In the genomic region with DNA sequence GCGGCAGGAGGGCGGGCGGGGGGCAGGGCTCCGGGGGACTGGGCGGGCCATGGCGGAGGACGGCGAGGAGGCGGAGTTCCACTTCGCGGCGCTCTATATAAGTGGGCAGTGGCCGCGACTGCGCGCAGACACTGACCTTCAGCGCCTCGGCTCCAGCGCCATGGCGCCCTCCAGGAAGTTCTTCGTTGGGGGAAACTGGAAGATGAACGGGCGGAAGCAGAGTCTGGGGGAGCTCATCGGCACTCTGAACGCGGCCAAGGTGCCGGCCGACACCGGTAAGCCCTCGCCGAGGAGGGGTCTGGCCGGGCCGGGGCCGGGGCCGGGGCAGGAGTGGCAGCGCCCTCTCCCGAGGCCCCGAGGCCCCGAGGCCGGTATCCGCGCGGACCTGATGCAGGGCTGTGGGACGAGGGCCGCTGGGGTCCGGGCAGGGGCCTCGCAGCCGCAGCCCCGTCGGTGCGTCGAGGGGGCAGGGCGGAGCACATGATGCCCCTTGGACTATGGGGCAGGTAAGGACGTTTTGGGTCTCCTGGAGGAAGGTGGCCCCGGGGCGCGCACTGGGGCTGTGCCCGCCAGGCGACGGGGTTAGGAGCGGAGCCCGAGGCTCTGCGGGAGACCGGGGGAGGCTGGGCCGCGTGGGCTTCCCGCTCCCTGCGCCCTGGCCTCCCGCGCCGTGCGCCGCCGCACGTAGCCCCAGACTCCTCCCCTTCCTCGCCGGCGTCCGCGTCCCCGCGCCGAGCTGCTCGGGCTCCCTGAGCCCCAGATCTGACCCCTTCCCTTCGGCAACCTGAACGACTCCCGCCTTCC, we compare ENCODE assay signal across 8 cellular contexts. TPM values are rescaled to one million over a fixed set of nuclear protein-coding genes. Genes with fewer than 3 reads are reported as not detected.
DNase-seq lines count a peak whose midpoint lies in the region; ATAC-seq, FAIRE-seq and TF ChIP-seq lines count a peak whose summit lies in the region.

A gene (plus strand): TSS at position 125 of the 804 bp plus-strand sequence. CDS start 36 bp downstream, at position 161.

- TF ChIP-seq CTCF in D721Med (IDR thresholded peaks at IDR 0.05; ENCODE audit: insufficient read depth, missing control alignments) (no peak), RWPE1 (conservative IDR thresholded peaks at IDR 0.05; ENCODE audit: low read depth) (no peak), foreskin fibroblast (IDR thresholded peaks at IDR 0.05; ENCODE audit: low read depth, low read length) (no peak), neural crest cell (conservative IDR thresholded peaks at IDR 0.05) (no peak)

- CTCF ChIA-PET in RWPE1 (lab: Yijun Ruan, JAX) = interaction anchor here (0.6 kb wide), 1 partner anchor 75 kb away, joined by 3 read pairs; no protein-coding TSS in a partner anchor

- no peak for FAIRE-seq in D721Med (lab: Jason Lieb, UNC)

- POLR2A ChIA-PET in RWPE1 (lab: Yijun Ruan, JAX; ENCODE audit: low non-redundant PET) = interaction anchor here (2.3 kb wide), 1 partner anchor 15 kb away, joined by 13 read pairs; a partner anchor contains a TSS

- H3K4me3 Mint-ChIP-seq in IgD-negative memory B cell (peak within 1 kb of the TSS; percentile 93 to 98 (median 96)), neural crest cell (peak within 1 kb of the TSS; percentile 97)

- peak; percentile 55 for ATAC-seq in GM21423 (IDR thresholded peaks at IDR 0.05; ENCODE audit: unreplicated experiment)

- H3K27ac Mint-ChIP-seq in IgD-negative memory B cell (peak within 1 kb of the TSS; percentile 84 to 98 (median 90)), neural crest cell (ENCODE audit: unreplicated experiment) (peak within 1 kb of the TSS; percentile 96)

- H3K27ac ChIP-seq in RWPE1 = peak within 1 kb of the TSS; percentile 84

- peak within 1 kb of the TSS; percentile 69 to 88 for H3K4me3 ChIP-seq in foreskin fibroblast (ENCODE audit: low read depth in 1 of 2, low read length in 2 of 2)

- H3K9me3 Mint-ChIP-seq in IgD-negative memory B cell (no peaks in the 10 kb centered on the region), neural crest cell (no peaks in the 10 kb centered on the region)

- H3K36me3 Mint-ChIP-seq in IgD-negative memory B cell = peaks cover 1% of the 10 kb centered on the region
- peaks cover 34% of the 10 kb centered on the region for H3K36me3 Mint-ChIP-seq in neural crest cell (ENCODE audit: low read depth)

- H3K27me3 Mint-ChIP-seq in IgD-negative memory B cell (no peaks in the 10 kb centered on the region), neural crest cell (ENCODE audit: low read depth) (peaks cover 15% of the 10 kb centered on the region)

- DNase-seq in D721Med (ENCODE audit: insufficient read length, low spot score) (peak; percentile 91), RWPE1 (ENCODE audit: low spot score) (peak; percentile 84), foreskin fibroblast (peak; percentile 74 to 93), neural crest cell (ENCODE audit: low read depth, low spot score) (peak; percentile 74), stromal cell of bone marrow (ENCODE audit: low read depth) (peak; percentile 54)
- DNase-seq in activated gamma-delta T cell treated with anti-CD3 and anti-CD28 coated beads, Interleukin-2, amount 50 U/mL, for 16 hours (ENCODE audit: low read depth) = peak; percentile 60

- H3K4me1 Mint-ChIP-seq in IgD-negative memory B cell (peaks cover 23 to 33% (median 33%) of the 10 kb centered on the region in 3 donors), neural crest cell (peaks cover 46% of the 10 kb centered on the region)

RNA-seq across cellular contexts. Expression of the gene that starts here (rescaled TPM):
- 490 TPM for polyA plus RNA-seq in IgD-negative memory B cell
- 685 and 713 TPM in 2 replicates for total RNA-seq in neural crest cell

Comparison
In these comparisons a context has a peak if more than half of its experiments do, and no peak if none do; other contexts are left out.
1. Peak in every context shown above with its lines: DNase-seq, ATAC-seq, H3K4me3 ChIP-seq and H3K27ac ChIP-seq.